Comparison of ENCODE assay signal across 8 cellular contexts in the genomic region with DNA sequence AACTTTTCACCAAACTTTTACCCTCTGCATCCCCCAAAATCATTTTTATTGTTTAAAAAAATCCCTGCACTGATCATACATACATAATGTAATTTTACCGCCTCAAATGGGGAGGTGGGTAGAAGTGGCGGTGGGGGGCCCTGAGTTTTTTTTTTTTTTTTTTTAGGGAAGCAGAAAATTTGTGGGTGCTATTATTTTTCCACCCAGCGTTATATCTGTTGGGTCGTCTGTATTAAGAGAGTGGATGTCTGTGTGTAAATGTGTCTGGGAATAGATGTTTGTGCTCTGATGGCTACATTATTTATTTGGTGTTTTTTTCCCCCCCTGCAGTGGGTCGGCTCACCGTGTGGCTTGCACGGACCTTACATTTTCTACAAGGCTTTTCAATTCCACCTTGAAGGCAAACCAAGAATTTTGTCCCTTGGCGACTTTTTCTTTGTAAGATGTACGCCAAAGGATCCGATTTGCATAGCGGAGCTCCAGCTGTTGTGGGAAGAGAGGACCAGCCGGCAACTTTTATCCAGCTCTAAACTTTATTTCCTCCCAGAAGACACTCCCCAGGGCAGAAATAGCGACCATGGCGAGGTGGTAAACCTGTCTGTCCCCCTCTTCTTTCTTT. TPM values are rescaled to one million over a fixed set of nuclear protein-coding genes. Genes with fewer than 3 reads are reported as not detected.
DNase-seq lines count a peak whose midpoint lies in the region; ATAC-seq and TF ChIP-seq lines count a peak whose summit lies in the region.

No MANE protein-coding gene starts in this region.

- no peak for ATAC-seq in stimulated activated effector memory CD8-positive, alpha-beta T cell treated with anti-CD3 and anti-CD28 coated beads, Interleukin-12 subunit alpha, Interleukin-12 subunit beta, amount 100 ng/mL, for 72 hours
- no peak for ATAC-seq in GM18907 (IDR thresholded peaks at IDR 0.05; ENCODE audit: unreplicated experiment)
- no peak for ATAC-seq in GM18868 (IDR thresholded peaks at IDR 0.05; ENCODE audit: unreplicated experiment)

- in situ Hi-C loops in astrocyte of the cerebellum (cut with HindIII; ENCODE audit: low sequenced_read_pairs) = no loop called here

- H3K4me3 ChIP-seq in astrocyte of the cerebellum (ENCODE audit: low read depth, low read length) = peak overlapping the region; percentile 79

- H3K27me3 Mint-ChIP-seq in immature natural killer cell (ENCODE audit: low read depth in 3 of 3) = peaks cover 8 to 19% (median 15%) of the 10 kb centered on the region in 3 donors

- no peak for TF ChIP-seq CTCF in astrocyte of the cerebellum (IDR thresholded peaks at IDR 0.05; ENCODE audit: low read depth, low read length, missing control alignments)

- DNase-seq in COLO668 (lab: John Stamatoyannopoulos, UW; ENCODE audit: unreplicated experiment) (peak; percentile 13), Kasumi-1 (lab: John Stamatoyannopoulos, UW) (peak; percentile 72 to 91), astrocyte of the cerebellum (ENCODE audit: low read depth) (no peak), immature natural killer cell (no peak)
- no peak for DNase-seq in stimulated activated effector memory CD8-positive, alpha-beta T cell treated with anti-CD3 and anti-CD28 coated beads, Interleukin-12 subunit alpha, Interleukin-12 subunit beta, amount 100 ng/mL, for 72 hours (ENCODE audit: low spot score in 2 of 2)
- no peak for DNase-seq in activated effector memory CD4-positive, alpha-beta T cell treated with anti-CD3 and anti-CD28 coated beads, Interleukin-2, amount 50 U/mL, for 16 hours

- no peaks in the 10 kb centered on the region for H3K36me3 Mint-ChIP-seq in immature natural killer cell
- peaks cover 59% of the 10 kb centered on the region for H3K36me3 Mint-ChIP-seq in stimulated activated effector memory CD8-positive, alpha-beta T cell treated with anti-CD3 and anti-CD28 coated beads, Interleukin-12 subunit alpha, Interleukin-12 subunit beta, amount 100 ng/mL, for 72 hours

- peaks cover 56 to 68% of the 10 kb centered on the region in 2 donors for H3K4me1 Mint-ChIP-seq in immature natural killer cell
- H3K4me1 Mint-ChIP-seq in stimulated activated effector memory CD8-positive, alpha-beta T cell treated with anti-CD3 and anti-CD28 coated beads, Interleukin-12 subunit alpha, Interleukin-12 subunit beta, amount 100 ng/mL, for 72 hours = peaks cover 44% of the 10 kb centered on the region

- peak overlapping the region; percentile 88 to 98 (median 92) for H3K4me3 Mint-ChIP-seq in immature natural killer cell
- H3K4me3 Mint-ChIP-seq in stimulated activated effector memory CD8-positive, alpha-beta T cell treated with anti-CD3 and anti-CD28 coated beads, Interleukin-12 subunit alpha, Interleukin-12 subunit beta, amount 100 ng/mL, for 72 hours = peak overlapping the region; percentile 75

- H3K9me3 Mint-ChIP-seq in immature natural killer cell = no peaks in the 10 kb centered on the region
- H3K9me3 Mint-ChIP-seq in stimulated activated effector memory CD8-positive, alpha-beta T cell treated with anti-CD3 and anti-CD28 coated beads, Interleukin-12 subunit alpha, Interleukin-12 subunit beta, amount 100 ng/mL, for 72 hours = no peaks in the 10 kb centered on the region

- H3K27ac Mint-ChIP-seq in immature natural killer cell = peak overlapping the region; percentile 91 to 99 (median 94)
- H3K27ac Mint-ChIP-seq in stimulated activated effector memory CD8-positive, alpha-beta T cell treated with anti-CD3 and anti-CD28 coated beads, Interleukin-12 subunit alpha, Interleukin-12 subunit beta, amount 100 ng/mL, for 72 hours = peak overlapping the region; percentile 100

RNA-seq across cellular contexts. Expression of a gene that starts 0.4 kb away (rescaled TPM):
- polyA plus RNA-seq in immature natural killer cell = 10 to 100 TPM; 12.2 to 35.3 (median 22.1) TPM

Comparison
In these comparisons a context has a peak if more than half of its experiments do, and no peak if none do; other contexts are left out.
1. DNase-seq: peak in COLO668 (single experiment) and Kasumi-1 (2 of 2); none in astrocyte of the cerebellum (single experiment), immature natural killer cell (0 of 3), stimulated activated effector memory CD8-positive, alpha-beta T cell treated with anti-CD3 and anti-CD28 coated beads, Interleukin-12 subunit alpha, Interleukin-12 subunit beta, amount 100 ng/mL, for 72 hours (0 of 2) and activated effector memory CD4-positive, alpha-beta T cell treated with anti-CD3 and anti-CD28 coated beads, Interleukin-2, amount 50 U/mL, for 16 hours (single experiment).